In genomic region chr16:24052466-24053324, GRCh38 we compare ENCODE assay signal across 19 cellular contexts.
"Had no signal": no experiment of that assay in that cellular context is flagged by ENCODE, and none has a peak within 500 bp of the region (broad histone marks: within the 10 kb centered on the region; RNA-seq: fewer than 3 reads in every experiment).

No MANE protein-coding gene starts in this region.

- H3K36me3 ChIP-seq: colonic mucosa, esophagus squamous epithelium, right lobe of liver, stomach, thoracic aorta, transverse colon had no signal

- H3K27me3 ChIP-seq: colonic mucosa, right lobe of liver had no signal

- H3K4me3 Mint-ChIP-seq: nephron had no signal

- H3K9me3 ChIP-seq: colonic mucosa, esophagus squamous epithelium, mucosa of descending colon, psoas muscle, right lobe of liver, stomach, thoracic aorta, transverse colon had no signal

- H3K4me1 Mint-ChIP-seq: nephron had no signal

- ATAC-seq: mucosa of descending colon, psoas muscle, right lobe of liver had no signal

- H3K4me1 ChIP-seq: colonic mucosa, esophagus squamous epithelium, psoas muscle, right lobe of liver, stomach, transverse colon had no signal

- DNase-seq: colonic mucosa; dermis blood vessel endothelial cell; esophagus squamous epithelium; foreskin fibroblast; hippocampal formation; kidney glomerular epithelial cell; mucosa of descending colon; psoas muscle; retina; right lobe of liver; stimulated activated CD4-positive, alpha-beta T cell treated with anti-CD3 and anti-CD28 coated beads, Interleukin-15, amount 100 ng/mL, for 24 hours; stimulated activated CD4-positive, alpha-beta T cell treated with anti-CD3 and anti-CD28 coated beads, Interleukin-1b, Interleukin-23, amount 100 ng/mL, for 48 hours; stimulated activated CD4-positive, alpha-beta T cell treated with anti-CD3 and anti-CD28 coated beads, Interleukin-4, amount 100 ng/mL, for 4 hours; stimulated activated naive CD4-positive, alpha-beta T cell; stomach; substantia nigra; transverse colon had no signal

- H3K27ac Mint-ChIP-seq: nephron had no signal

- H3K27ac ChIP-seq: colonic mucosa, esophagus squamous epithelium, psoas muscle, right lobe of liver, stomach, thoracic aorta, transverse colon had no signal

- H3K4me3 ChIP-seq: colonic mucosa, esophagus squamous epithelium, mucosa of descending colon, psoas muscle, right lobe of liver, stomach, thoracic aorta, transverse colon had no signal

- H3K9me3 Mint-ChIP-seq: nephron had no signal
